8 cellular contexts compared by ENCODE assay signal in the genomic region with DNA sequence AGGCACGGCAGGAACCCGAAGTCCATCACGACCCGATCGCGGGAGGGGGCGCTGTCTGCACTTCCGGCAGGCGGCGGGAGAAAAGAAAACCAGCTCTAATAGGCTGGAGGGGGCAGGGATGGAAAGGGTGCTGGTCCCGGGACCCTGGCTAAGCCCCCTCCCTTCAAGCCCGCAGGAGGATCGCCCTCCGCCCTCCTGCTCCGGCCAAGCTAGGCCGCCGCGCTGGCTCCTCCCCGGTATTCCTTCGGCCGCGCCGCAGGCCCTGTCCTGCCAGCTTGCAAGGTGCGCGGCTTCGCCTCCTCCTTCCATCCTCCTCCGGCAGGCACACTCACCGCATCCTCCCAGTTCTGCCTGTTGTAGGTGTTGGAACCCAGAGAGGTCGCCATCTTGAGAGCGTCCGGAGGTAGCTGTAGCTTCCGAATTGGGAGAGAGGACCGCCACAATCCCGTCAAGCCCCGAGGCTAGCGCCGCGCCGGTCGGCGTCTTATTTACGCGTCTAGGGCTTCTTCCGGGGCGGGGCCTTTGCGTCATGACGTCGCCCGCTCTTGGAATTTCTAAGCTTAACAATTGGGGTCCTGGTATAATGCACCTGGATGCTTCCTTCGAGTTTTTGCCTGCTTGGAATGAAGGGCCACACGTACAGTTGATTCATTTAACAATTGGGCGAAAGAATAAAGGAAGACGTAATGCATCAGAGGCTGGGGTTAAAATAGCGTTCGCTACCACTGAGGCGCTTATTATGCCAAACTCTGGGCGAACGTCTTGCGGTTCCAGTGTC. TPM values are rescaled to one million over a fixed set of nuclear protein-coding genes. Genes with fewer than 3 reads are reported as not detected.
A peak's percentile ranks its signal among the peaks of the same experiment; 100 is the strongest.
DNase-seq lines count a peak whose midpoint lies in the region; ATAC-seq, FAIRE-seq and TF ChIP-seq lines count a peak whose summit lies in the region.

Gene RBM22 (minus strand): TSS at position 463 of the 778 bp plus-strand sequence. CDS start 77 bp downstream, at position 386.

- 1% methylated on average over 54 of the region's 59 CpGs; no CpG with 5 or more reads in 1 of the 2 experiments for WGBS in H1 (ENCODE audit: extremely low coverage in 1 of 2, insufficient coverage in 1 of 2, insufficient read length in 1 of 2, insufficient replicate concordance in 2 of 2, low coverage in 1 of 2, low lambda C conversion rate in 2 of 2, missing lambda C conversion rate in 1 of 2), 2 experiments
- under 1% methylated on average over 52 of the region's 59 CpGs for WGBS in mesenchymal stem cell

- H2BK120ac ChIP-seq in H1 (replicated peaks; ENCODE audit: low read depth, low read length) (no peak within 1 kb of the TSS), mesenchymal stem cell (ENCODE audit: low read depth, low read length) (peak within 1 kb of the TSS; percentile 92)

- H2BK20ac ChIP-seq in H1 (ENCODE audit: low read length) = no peak within 1 kb of the TSS

- H3K14ac ChIP-seq in H1 (ENCODE audit: insufficient read length) (no peak within 1 kb of the TSS), mesenchymal stem cell (ENCODE audit: low read length in 2 of 2) (peak within 1 kb of the TSS in 1 of 2 experiments; percentile 80)

- peaks cover 0 to 3% of the 10 kb centered on the region in 2 experiments for H4K20me1 ChIP-seq in H1 (replicated peaks in 1 of 2; ENCODE audit: control insufficient read depth in 1 of 2, insufficient read depth in 2 of 2, low read length in 2 of 2)

- H3K36me3 ChIP-seq in H1 (ENCODE audit: control insufficient read depth in 2 of 4, insufficient read depth in 4 of 4, low read length in 3 of 4) (peaks cover 17 to 34% (median 30%) of the 10 kb centered on the region in 4 experiments), mesenchymal stem cell (ENCODE audit: control insufficient read depth in 1 of 2, insufficient read depth in 2 of 2, low read depth in 1 of 2, low read length in 2 of 2) (peaks cover 13 to 34% of the 10 kb centered on the region in 2 experiments)

- H2BK5ac ChIP-seq in H1 (ENCODE audit: low read depth, low read length) = peak within 1 kb of the TSS; percentile 98
- no peak within 1 kb of the TSS for H2BK5ac ChIP-seq in mesenchymal stem cell (ENCODE audit: low read depth, low read length, poor library complexity, severe bottlenecking)

- H4K91ac ChIP-seq in H1 (replicated peaks; ENCODE audit: insufficient read length, low read length) (peak within 1 kb of the TSS; percentile 77), mesenchymal stem cell (ENCODE audit: low read length) (peak within 1 kb of the TSS; percentile 100)

- H4K8ac ChIP-seq in H1 (ENCODE audit: extremely low read depth, insufficient read depth, low read length) (peak within 1 kb of the TSS; percentile 98; the same call in 1 of the 2 replicates), mesenchymal stem cell (ENCODE audit: low read length) (peak within 1 kb of the TSS; percentile 100)

- peak in 1 of 2 experiments; percentile 81; a peak in 2 of 3 replicates for TF ChIP-seq EP300 in H1 (IDR thresholded peaks at IDR 0.05; ENCODE audit: borderline replicate concordance in 1 of 2, low read depth in 2 of 2, low read length in 2 of 2)

- peak within 1 kb of the TSS; percentile 64 for H4K5ac ChIP-seq in H1 (ENCODE audit: insufficient read length, low read depth, low read length)

- peak; percentile 25 to 49 (median 39) for TF ChIP-seq CTCF in H1 (IDR thresholded peaks at IDR 0.05; ENCODE audit: control extremely low read depth in 1 of 3, insufficient read depth in 1 of 3, low read depth in 1 of 3, low read length in 3 of 3)

- H3K4me2 ChIP-seq in H1 (ENCODE audit: insufficient read depth in 1 of 2, low read depth in 2 of 2, low read length in 2 of 2) (peak within 1 kb of the TSS; percentile 83 to 85), mesenchymal stem cell (ENCODE audit: low read length, poor library complexity, severe bottlenecking) (peak within 1 kb of the TSS; percentile 78)

- H3K56ac ChIP-seq in H1 (replicated peaks; ENCODE audit: insufficient read length, low read depth, low read length) = peak within 1 kb of the TSS; percentile 92

- CTCF ChIA-PET in H1 (lab: Charles Lee; ENCODE audit: partially characterized antibody) = interaction anchor here (0.6 to 5.0 kb wide), 33 partner anchors 9 to 262 kb away, joined by 3 to 43 read pairs (median 4); partner anchors contain the start of genes DCTN4, IRGM and SMIM3

- peaks cover 0 to 13% of the 10 kb centered on the region in 2 experiments; a peak in 2 of 4 replicates for H3K79me2 ChIP-seq in H1 (ENCODE audit: control insufficient read depth in 1 of 2, insufficient read depth in 2 of 2, low read length in 2 of 2)

- H3K4me3 ChIP-seq in H1 (ENCODE audit: extremely low read depth in 1 of 4, insufficient read depth in 2 of 4, low read depth in 3 of 4, low read length in 4 of 4) (peak within 1 kb of the TSS; percentile 85 to 96 (median 90)), mesenchymal stem cell (ENCODE audit: insufficient read depth in 1 of 2, low read depth in 1 of 2, low read length in 2 of 2) (peak within 1 kb of the TSS; percentile 93 to 95)

- H3K23ac ChIP-seq in H1 (ENCODE audit: insufficient read length) = no peak within 1 kb of the TSS
- H3K23ac ChIP-seq in mesenchymal stem cell (ENCODE audit: low read length in 2 of 2) = no peak within 1 kb of the TSS

- H2BK15ac ChIP-seq in H1 (ENCODE audit: low read length) = no peak within 1 kb of the TSS; the same call in 1 of the 2 replicates
- H2BK15ac ChIP-seq in mesenchymal stem cell (ENCODE audit: low read depth, poor library complexity, severe bottlenecking) = peak within 1 kb of the TSS; percentile 84

- ATAC-seq in GM19463 (IDR thresholded peaks at IDR 0.05; ENCODE audit: unreplicated experiment) = peak; percentile 99

- H3K4ac ChIP-seq in H1 (replicated peaks; ENCODE audit: insufficient read length, low read depth, low read length) (peak within 1 kb of the TSS; percentile 62), mesenchymal stem cell (ENCODE audit: low read depth in 1 of 2, low read length in 2 of 2) (peak within 1 kb of the TSS; percentile 37 to 99)

- H2BK12ac ChIP-seq in H1 (ENCODE audit: low read depth, low read length) (peak within 1 kb of the TSS; percentile 99), mesenchymal stem cell (ENCODE audit: low read length in 2 of 2) (peak within 1 kb of the TSS in 1 of 2 experiments; percentile 11)

- H3K4me1 ChIP-seq in H1 (replicated peaks in 1 of 4; ENCODE audit: control insufficient read depth in 3 of 4, insufficient read depth in 4 of 4, low read length in 3 of 4) (peaks cover 0 to 7% (median 2%) of the 10 kb centered on the region in 4 experiments; a peak in 4 of 7 replicates), mesenchymal stem cell (ENCODE audit: control insufficient read depth, insufficient read depth, low read depth, low read length) (peaks cover 1% of the 10 kb centered on the region)

- H3K9me3 ChIP-seq in H1 (ENCODE audit: insufficient read depth in 2 of 2, low read depth in 1 of 2, low read length in 1 of 2) (no peaks in the 10 kb centered on the region), mesenchymal stem cell (ENCODE audit: control insufficient read depth, low read length) (no peaks in the 10 kb centered on the region)

- H3K79me1 ChIP-seq in H1 (ENCODE audit: low read depth, low read length) (peaks cover 5% of the 10 kb centered on the region; the same call in 1 of the 2 replicates), mesenchymal stem cell (replicated peaks; ENCODE audit: low read length, poor library complexity, severe bottlenecking) (peaks cover 7% of the 10 kb centered on the region)

- peak within 1 kb of the TSS; percentile 89; the same call in 1 of the 2 replicates for H2AK5ac ChIP-seq in H1 (ENCODE audit: low read depth, low read length)
- no peak within 1 kb of the TSS for H2AK5ac ChIP-seq in mesenchymal stem cell (ENCODE audit: low read length, severe bottlenecking)

- H2AFZ ChIP-seq in H1 (ENCODE audit: low read length) = peak within 1 kb of the TSS; percentile 66
- peak within 1 kb of the TSS; percentile 51 for H2AFZ ChIP-seq in mesenchymal stem cell (ENCODE audit: low read depth, low read length)

- TF ChIP-seq POLR2A in H1 (IDR thresholded peaks at IDR 0.05; ENCODE audit: control extremely low read depth in 1 of 2, low read depth in 2 of 2, low read length in 2 of 2) = peak; percentile 89 to 97

- H3K27me3 ChIP-seq in H1 (replicated peaks in 1 of 4; ENCODE audit: control insufficient read depth in 3 of 4, extremely low read depth in 1 of 4, insufficient read depth in 3 of 4, low read length in 3 of 4) (no peaks in the 10 kb centered on the region), mesenchymal stem cell (ENCODE audit: control insufficient read depth in 1 of 2, insufficient read depth in 1 of 2, low read length in 2 of 2) (no peaks in the 10 kb centered on the region)

- POLR2A ChIA-PET in H1 (lab: Charles Lee; ENCODE audit: partially characterized antibody) = interaction anchor here (0.6 to 3.7 kb wide), 41 partner anchors 8 to 298 kb away, joined by 3 to 33 read pairs (median 4); partner anchors contain the start of genes DCTN4, IRGM, MYOZ3 and RPS14

- H3K18ac ChIP-seq in H1 (ENCODE audit: extremely low read depth, low read length) = peak within 1 kb of the TSS; percentile 98
- peak within 1 kb of the TSS; percentile 74 to 99 for H3K18ac ChIP-seq in mesenchymal stem cell (ENCODE audit: low read depth in 1 of 2, low read length in 2 of 2)

- TF ChIP-seq RAD21 in H1 (IDR thresholded peaks at IDR 0.05 in 1 of 2, conservative IDR thresholded peaks at IDR 0.05 in 1 of 2; ENCODE audit: low read depth in 2 of 2, low read length in 2 of 2) = no peak; a peak in 1 of 4 replicates

- DNase-seq in COLO668 (lab: John Stamatoyannopoulos, UW; ENCODE audit: unreplicated experiment) (peak; percentile 86), HPDE6-E6E7 (ENCODE audit: extremely low spot score) (peak; percentile 74), NK-92 (lab: John Stamatoyannopoulos, UW; ENCODE audit: unreplicated experiment) (peak; percentile 30), H1 (ENCODE audit: low read depth in 1 of 2, low spot score in 2 of 2) (peak; percentile 76 to 94), mesenchymal stem cell (peak; percentile 91)
- DNase-seq in activated CD8-positive, alpha-beta memory T cell treated with anti-CD3 and anti-CD28 coated beads for 24 hours = peak; percentile 94
- DNase-seq in stimulated activated CD8-positive, alpha-beta memory T cell treated with anti-CD3 and anti-CD28 coated beads, Interleukin-12 subunit alpha, Interleukin-12 subunit beta, amount 100 ng/mL, for 4 hours (ENCODE audit: low read depth) = peak; percentile 82

- peak; percentile 84 for FAIRE-seq in H1 (lab: Jason Lieb, UNC)

- H3K23me2 ChIP-seq in H1 (ENCODE audit: low read depth, low read length) = peaks cover 8% of the 10 kb centered on the region

- H3K9ac ChIP-seq in H1 (replicated peaks in 1 of 4; ENCODE audit: extremely low read depth in 1 of 4, low read depth in 3 of 4, low read length in 3 of 4) (peak within 1 kb of the TSS; percentile 98 to 99 (median 98)), mesenchymal stem cell (ENCODE audit: low read length) (peak within 1 kb of the TSS; percentile 94)

- H3K27ac ChIP-seq in H1 (ENCODE audit: low read depth, low read length) = peak within 1 kb of the TSS; percentile 99
- H3K27ac ChIP-seq in mesenchymal stem cell (ENCODE audit: low read length, poor library complexity, severe bottlenecking) = peak within 1 kb of the TSS; percentile 58

RNA-seq across cellular contexts. Expression of gene RBM22, which starts in this region (rescaled TPM):
- total RNA-seq in H1 (2021; fragmentation: NEBNext Ultra II Directional; extraction: Animal tissue kit (Norgen Biotek cat#: 25700)) = 33.9 and 34.0 TPM in 2 replicates
- polyA plus RNA-seq in H1 (2011; rRNA removed) = 20.8 TPM in 2 replicates
- polyA plus RNA-seq in H1 (2011; cell fraction: cytosol; rRNA removed) = 23.6 TPM
- polyA plus RNA-seq in H1 (2011; cell fraction: nucleus; rRNA removed) = 18.2 TPM
- 25.7 to 30.8 TPM (median 28.0 TPM) in 4 replicates for polyA plus RNA-seq in H1 (2012, experiment 1 of 2)
- polyA plus RNA-seq in H1 (2012, experiment 2 of 2) = 12.1 TPM
- polyA plus RNA-seq in H1 (2013, experiment 1 of 2) = 28.6 TPM
- polyA plus RNA-seq in H1 (2013, experiment 2 of 2) = 28.3 TPM
- polyA minus RNA-seq in H1 (2011; rRNA and poly(A)+ RNA removed) = 22.6 and 31.1 TPM in 2 replicates
- polyA minus RNA-seq in H1 (2011; cell fraction: cytosol; rRNA and poly(A)+ RNA removed) = 20.6 TPM
- 33.2 TPM for polyA minus RNA-seq in H1 (2011; cell fraction: nucleus; rRNA and poly(A)+ RNA removed)
- 32.2 TPM for polyA plus RNA-seq in mesenchymal stem cell (2013, experiment 1 of 2)
- polyA plus RNA-seq in mesenchymal stem cell (2013, experiment 2 of 2) = 31.6 TPM

Comparison
In these comparisons a context has a peak if more than half of its experiments do, and no peak if none do; other contexts are left out.
1. Peak in every context shown above with its lines: DNase-seq, ATAC-seq, H3K4me3 ChIP-seq and H3K27ac ChIP-seq.
2. DNase-seq: peak in every context shown above with its lines; median percentile 94 in activated CD8-positive, alpha-beta memory T cell treated with anti-CD3 and anti-CD28 coated beads for 24 hours; 91 in mesenchymal stem cell; 86 in COLO668; 85 in H1; 82 in stimulated activated CD8-positive, alpha-beta memory T cell treated with anti-CD3 and anti-CD28 coated beads, Interleukin-12 subunit alpha, Interleukin-12 subunit beta, amount 100 ng/mL, for 4 hours; 74 in HPDE6-E6E7; 30 in NK-92.